Comparison of ENCODE assay signal across 1 cellular context in the genomic region with DNA sequence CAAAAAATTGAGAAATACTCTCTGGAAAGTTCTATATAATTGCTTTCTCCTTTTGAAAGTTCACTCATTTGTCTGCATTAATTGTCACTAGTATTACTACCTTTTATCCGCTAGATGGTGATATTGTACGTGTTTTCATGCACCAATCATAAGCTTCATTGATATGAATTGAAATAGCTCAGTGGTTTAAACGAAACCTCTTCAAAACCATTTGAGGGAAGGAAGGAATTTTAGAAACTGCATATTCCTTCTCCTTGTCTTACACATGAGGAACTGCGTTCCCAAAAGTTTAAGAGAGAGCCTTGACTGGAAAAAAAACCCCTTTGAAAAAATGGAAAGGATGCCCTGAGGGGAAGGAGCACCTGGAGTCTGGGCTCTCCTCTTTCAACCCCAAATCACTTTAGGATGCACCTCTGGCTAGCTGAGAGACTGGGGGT.
TF ChIP-seq lines count a peak whose summit lies in the region.

No MANE protein-coding gene starts in this region.

TF ChIP-seq in HCT116, 20 proteins besides CTCF, POLR2A, EP300 and RAD21 (continued from another document):
- TF ChIP-seq, protein P1, sequence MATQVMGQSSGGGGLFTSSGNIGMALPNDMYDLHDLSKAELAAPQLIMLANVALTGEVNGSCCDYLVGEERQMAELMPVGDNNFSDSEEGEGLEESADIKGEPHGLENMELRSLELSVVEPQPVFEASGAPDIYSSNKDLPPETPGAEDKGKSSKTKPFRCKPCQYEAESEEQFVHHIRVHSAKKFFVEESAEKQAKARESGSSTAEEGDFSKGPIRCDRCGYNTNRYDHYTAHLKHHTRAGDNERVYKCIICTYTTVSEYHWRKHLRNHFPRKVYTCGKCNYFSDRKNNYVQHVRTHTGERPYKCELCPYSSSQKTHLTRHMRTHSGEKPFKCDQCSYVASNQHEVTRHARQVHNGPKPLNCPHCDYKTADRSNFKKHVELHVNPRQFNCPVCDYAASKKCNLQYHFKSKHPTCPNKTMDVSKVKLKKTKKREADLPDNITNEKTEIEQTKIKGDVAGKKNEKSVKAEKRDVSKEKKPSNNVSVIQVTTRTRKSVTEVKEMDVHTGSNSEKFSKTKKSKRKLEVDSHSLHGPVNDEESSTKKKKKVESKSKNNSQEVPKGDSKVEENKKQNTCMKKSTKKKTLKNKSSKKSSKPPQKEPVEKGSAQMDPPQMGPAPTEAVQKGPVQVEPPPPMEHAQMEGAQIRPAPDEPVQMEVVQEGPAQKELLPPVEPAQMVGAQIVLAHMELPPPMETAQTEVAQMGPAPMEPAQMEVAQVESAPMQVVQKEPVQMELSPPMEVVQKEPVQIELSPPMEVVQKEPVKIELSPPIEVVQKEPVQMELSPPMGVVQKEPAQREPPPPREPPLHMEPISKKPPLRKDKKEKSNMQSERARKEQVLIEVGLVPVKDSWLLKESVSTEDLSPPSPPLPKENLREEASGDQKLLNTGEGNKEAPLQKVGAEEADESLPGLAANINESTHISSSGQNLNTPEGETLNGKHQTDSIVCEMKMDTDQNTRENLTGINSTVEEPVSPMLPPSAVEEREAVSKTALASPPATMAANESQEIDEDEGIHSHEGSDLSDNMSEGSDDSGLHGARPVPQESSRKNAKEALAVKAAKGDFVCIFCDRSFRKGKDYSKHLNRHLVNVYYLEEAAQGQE (IDR thresholded peaks at IDR 0.05; ENCODE audit: low read depth): no peak
- TF ChIP-seq EZH2phosphoT487 (IDR thresholded peaks at IDR 0.05; ENCODE audit: borderline replicate concordance) (no peak), TCF7L2 (IDR thresholded peaks at IDR 0.05; ENCODE audit: borderline replicate concordance, extremely low read depth, insufficient read depth, insufficient read length) (no peak), CEBPB (IDR thresholded peaks at IDR 0.05; ENCODE audit: low read depth) (no peak), EZH2 (IDR thresholded peaks at IDR 0.05) (no peak), ELF1 (IDR thresholded peaks at IDR 0.05; ENCODE audit: borderline replicate concordance, low read depth) (no peak)
- TF ChIP-seq, protein P2, sequence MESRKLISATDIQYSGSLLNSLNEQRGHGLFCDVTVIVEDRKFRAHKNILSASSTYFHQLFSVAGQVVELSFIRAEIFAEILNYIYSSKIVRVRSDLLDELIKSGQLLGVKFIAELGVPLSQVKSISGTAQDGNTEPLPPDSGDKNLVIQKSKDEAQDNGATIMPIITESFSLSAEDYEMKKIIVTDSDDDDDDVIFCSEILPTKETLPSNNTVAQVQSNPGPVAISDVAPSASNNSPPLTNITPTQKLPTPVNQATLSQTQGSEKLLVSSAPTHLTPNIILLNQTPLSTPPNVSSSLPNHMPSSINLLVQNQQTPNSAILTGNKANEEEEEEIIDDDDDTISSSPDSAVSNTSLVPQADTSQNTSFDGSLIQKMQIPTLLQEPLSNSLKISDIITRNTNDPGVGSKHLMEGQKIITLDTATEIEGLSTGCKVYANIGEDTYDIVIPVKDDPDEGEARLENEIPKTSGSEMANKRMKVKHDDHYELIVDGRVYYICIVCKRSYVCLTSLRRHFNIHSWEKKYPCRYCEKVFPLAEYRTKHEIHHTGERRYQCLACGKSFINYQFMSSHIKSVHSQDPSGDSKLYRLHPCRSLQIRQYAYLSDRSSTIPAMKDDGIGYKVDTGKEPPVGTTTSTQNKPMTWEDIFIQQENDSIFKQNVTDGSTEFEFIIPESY (IDR thresholded peaks at IDR 0.05; ENCODE audit: extremely low read depth, insufficient replicate concordance, low read length): no peak
